In the genomic region with DNA sequence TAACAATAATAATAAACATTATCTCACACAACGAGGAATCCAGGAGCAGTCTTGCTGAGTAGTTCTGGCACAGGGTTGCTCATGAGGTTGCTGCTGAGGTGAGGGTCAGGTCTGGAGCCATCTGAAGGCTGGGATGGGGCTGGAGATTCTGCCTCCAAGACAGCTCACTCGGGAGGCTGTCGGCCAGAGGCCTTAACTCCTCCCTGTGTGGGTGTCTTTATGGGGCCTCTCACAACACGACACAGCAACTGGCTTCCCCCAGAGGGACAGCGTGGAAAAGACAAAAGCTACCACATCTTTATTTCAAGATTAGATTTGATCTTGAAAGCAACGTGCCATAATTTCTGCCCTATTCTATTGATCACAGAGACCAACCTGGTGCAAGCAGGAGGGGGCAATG, we compare ENCODE assay signal across 30 cellular contexts. TPM values are rescaled to one million over a fixed set of nuclear protein-coding genes. Genes with fewer than 3 reads are reported as not detected.
A peak's percentile ranks its signal among the peaks of the same experiment; 100 is the strongest.
DNase-seq lines count a peak whose midpoint lies in the region; ATAC-seq and TF ChIP-seq lines count a peak whose summit lies in the region.
"Had no signal": no experiment of that assay in that cellular context is flagged by ENCODE, and none has a peak within 500 bp of the region (broad histone marks: within the 10 kb centered on the region; RNA-seq: fewer than 3 reads in every experiment).

No MANE protein-coding gene starts in this region.

- no peaks in the 10 kb centered on the region for H3K79me2 ChIP-seq in osteoblast (ENCODE audit: insufficient read depth, low read length)

- H2AFZ ChIP-seq in osteoblast (ENCODE audit: low read length) = peak overlapping the region; percentile 4

- no peak for TF ChIP-seq CTCF in activated CD8-positive, alpha-beta T cell treated with anti-CD3 and anti-CD28 coated beads for 36 hours (IDR thresholded peaks at IDR 0.05)
- no peak for TF ChIP-seq CTCF in HEK293 (tag by site-specific recombination; IDR thresholded peaks at IDR 0.05)
- TF ChIP-seq CTCF in osteoblast (IDR thresholded peaks at IDR 0.05; ENCODE audit: extremely low read depth, low read depth, low read length) = no peak
- TF ChIP-seq CTCF in lower leg skin (IDR thresholded peaks at IDR 0.05) = no peak

- H3K4me3 ChIP-seq in HEK293 (ENCODE audit: low read depth, low read length) (no peak overlapping the region), osteoblast (ENCODE audit: insufficient read depth, low read length) (no peak overlapping the region), lower leg skin (ENCODE audit: low read depth, poor library complexity, severe bottlenecking) (no peak overlapping the region)
- H3K4me3 ChIP-seq: A549, lower lobe of right lung, Peyer's patch, right lobe of liver had no signal

- H3K9me3 ChIP-seq in HEK293 (ENCODE audit: control insufficient read depth, insufficient read depth, low read depth, low read length) (no peaks in the 10 kb centered on the region), osteoblast (ENCODE audit: low read depth, low read length) (no peaks in the 10 kb centered on the region)
- H3K9me3 ChIP-seq: A549, lower lobe of right lung, Peyer's patch, right lobe of liver had no signal

- H3K4me2 ChIP-seq in osteoblast (ENCODE audit: insufficient read depth, low read length) = no peak overlapping the region
- H3K4me2 ChIP-seq: A549 had no signal

- H3K27ac Mint-ChIP-seq in activated CD8-positive, alpha-beta T cell treated with anti-CD3 and anti-CD28 coated beads for 36 hours = peak overlapping the region; percentile 12
- no peak overlapping the region for H3K27ac Mint-ChIP-seq in activated CD8-positive, alpha-beta T cell treated with anti-CD3 and anti-CD28 coated beads, Interleukin-2, amount 10 ng/mL, durations not matched to agents 7 days and 5 days
- peak overlapping the region; percentile 77 for H3K27ac Mint-ChIP-seq in activated T-helper 2 cell treated with anti-CD3 and anti-CD28 coated beads, Interferon-gamma antibody, Interleukin-2, Interleukin-4, amounts not matched to agents 10 μg/mL and 5 μg/mL and 100 μg/mL, durations not matched to agents 14 hours and 24 hours and 36 hours
- H3K27ac Mint-ChIP-seq: progenitor cell of endocrine pancreas; stimulated activated naive B cell treated with anti-CD40 and anti-IgM and Interleukin-4, amounts not matched to agents 10 μg/mL and 1 μg/mL and 100 μg/mL, for 72 hours had no signal

- CTCF ChIA-PET in activated CD8-positive, alpha-beta T cell treated with anti-CD3 and anti-CD28 coated beads for 36 hours (lab: Charles Lee) = interaction anchor here (1.2 to 10.0 kb wide), 5 partner anchors 10 to 69 kb away, joined by 4 to 117 read pairs (median 14); a partner anchor contains a TSS
- CTCF ChIA-PET in activated CD8-positive, alpha-beta T cell treated with anti-CD3 and anti-CD28 coated beads, Interleukin-2, amount 10 ng/mL, durations not matched to agents 7 days and 5 days (lab: Charles Lee) = interaction anchor here (3.2 to 20.8 kb wide), 5 partner anchors 10 to 53 kb away, joined by 15 to 378 read pairs (median 18); a partner anchor contains a TSS
- CTCF ChIA-PET in HEK293 (lab: Yijun Ruan, JAX) = interaction anchor here (0.8 to 8.3 kb wide), 4 partner anchors 15 to 53 kb away, joined by 3 to 71 read pairs (median 40); a partner anchor contains a TSS

- WGBS in lower leg skin, 2 donors = 75 to 82% methylated on average over 6 of the region's 6 CpGs

- no peaks in the 10 kb centered on the region for H4K20me1 ChIP-seq in osteoblast (ENCODE audit: insufficient read depth, low read length)

- no peaks in the 10 kb centered on the region for H3K27me3 Mint-ChIP-seq in activated CD8-positive, alpha-beta T cell treated with anti-CD3 and anti-CD28 coated beads for 36 hours
- H3K27me3 Mint-ChIP-seq in activated CD8-positive, alpha-beta T cell treated with anti-CD3 and anti-CD28 coated beads, Interleukin-2, amount 10 ng/mL, durations not matched to agents 7 days and 5 days (ENCODE audit: low read depth) = no peaks in the 10 kb centered on the region
- H3K27me3 Mint-ChIP-seq in activated T-helper 2 cell treated with anti-CD3 and anti-CD28 coated beads, Interferon-gamma antibody, Interleukin-2, Interleukin-4, amounts not matched to agents 10 μg/mL and 5 μg/mL and 100 μg/mL, durations not matched to agents 14 hours and 24 hours and 36 hours (ENCODE audit: low read depth) = no peaks in the 10 kb centered on the region

- peak overlapping the region; percentile 62 for H3K4me3 Mint-ChIP-seq in activated CD8-positive, alpha-beta T cell treated with anti-CD3 and anti-CD28 coated beads for 36 hours
- no peak overlapping the region for H3K4me3 Mint-ChIP-seq in activated CD8-positive, alpha-beta T cell treated with anti-CD3 and anti-CD28 coated beads, Interleukin-2, amount 10 ng/mL, durations not matched to agents 7 days and 5 days
- peak overlapping the region; percentile 51 for H3K4me3 Mint-ChIP-seq in activated T-helper 2 cell treated with anti-CD3 and anti-CD28 coated beads, Interferon-gamma antibody, Interleukin-2, Interleukin-4, amounts not matched to agents 10 μg/mL and 5 μg/mL and 100 μg/mL, durations not matched to agents 14 hours and 24 hours and 36 hours (ENCODE audit: low read depth)
- H3K4me3 Mint-ChIP-seq: stimulated activated naive B cell treated with anti-CD40 and anti-IgM and Interleukin-4, amounts not matched to agents 10 μg/mL and 1 μg/mL and 100 μg/mL, for 72 hours had no signal

- peaks cover 77% of the 10 kb centered on the region for H3K4me1 Mint-ChIP-seq in activated CD8-positive, alpha-beta T cell treated with anti-CD3 and anti-CD28 coated beads for 36 hours (ENCODE audit: low read depth)
- peaks cover 45% of the 10 kb centered on the region for H3K4me1 Mint-ChIP-seq in activated CD8-positive, alpha-beta T cell treated with anti-CD3 and anti-CD28 coated beads, Interleukin-2, amount 10 ng/mL, durations not matched to agents 7 days and 5 days (ENCODE audit: low read depth)
- H3K4me1 Mint-ChIP-seq in activated T-helper 2 cell treated with anti-CD3 and anti-CD28 coated beads, Interferon-gamma antibody, Interleukin-2, Interleukin-4, amounts not matched to agents 10 μg/mL and 5 μg/mL and 100 μg/mL, durations not matched to agents 14 hours and 24 hours and 36 hours (ENCODE audit: low read depth) = peaks cover 75% of the 10 kb centered on the region

- intact Hi-C loops in activated CD8-positive, alpha-beta T cell treated with anti-CD3 and anti-CD28 coated beads for 36 hours (cut with micrococcal nuclease) = loop anchor here (5.0 kb wide), 1 partner anchor 45 kb away; a partner anchor contains a TSS
- intact Hi-C loops in activated T-helper 2 cell treated with anti-CD3 and anti-CD28 coated beads, Interferon-gamma antibody, Interleukin-2, Interleukin-4, amounts not matched to agents 10 μg/mL and 5 μg/mL and 100 μg/mL, durations not matched to agents 14 hours and 24 hours and 36 hours (cut with micrococcal nuclease) = loop anchor here (5.0 kb wide), 1 partner anchor 175 kb away; a partner anchor contains a TSS
- intact Hi-C loops in lower leg skin (cut with DNase I; ENCODE audit: low total_unique reads) = no loop called here

- no peaks in the 10 kb centered on the region for H3K9me3 Mint-ChIP-seq in activated CD8-positive, alpha-beta T cell treated with anti-CD3 and anti-CD28 coated beads for 36 hours
- no peaks in the 10 kb centered on the region for H3K9me3 Mint-ChIP-seq in activated CD8-positive, alpha-beta T cell treated with anti-CD3 and anti-CD28 coated beads, Interleukin-2, amount 10 ng/mL, durations not matched to agents 7 days and 5 days (ENCODE audit: insufficient read depth)
- H3K9me3 Mint-ChIP-seq in activated T-helper 2 cell treated with anti-CD3 and anti-CD28 coated beads, Interferon-gamma antibody, Interleukin-2, Interleukin-4, amounts not matched to agents 10 μg/mL and 5 μg/mL and 100 μg/mL, durations not matched to agents 14 hours and 24 hours and 36 hours = no peaks in the 10 kb centered on the region
- H3K9me3 Mint-ChIP-seq: stimulated activated naive B cell treated with anti-CD40 and anti-IgM and Interleukin-4, amounts not matched to agents 10 μg/mL and 1 μg/mL and 100 μg/mL, for 72 hours had no signal

- no peak for ATAC-seq in activated CD8-positive, alpha-beta T cell treated with anti-CD3 and anti-CD28 coated beads for 36 hours
- ATAC-seq in activated CD8-positive, alpha-beta T cell treated with anti-CD3 and anti-CD28 coated beads, Interleukin-2, amount 10 ng/mL, durations not matched to agents 7 days and 5 days = no peak
- ATAC-seq: A549; esophagus mucosa; foreskin keratinocyte; lower lobe of right lung; right lobe of liver; stimulated activated naive B cell treated with anti-CD40 and anti-IgM and Interleukin-4, amounts not matched to agents 10 μg/mL and 1 μg/mL and 100 μg/mL, for 72 hours had no signal

- H3K36me3 ChIP-seq in HEK293 (ENCODE audit: control insufficient read depth in 2 of 2, insufficient read depth in 1 of 2, low read length in 2 of 2) = no peaks in the 10 kb centered on the region
- H3K36me3 ChIP-seq in osteoblast (ENCODE audit: insufficient read depth, low read length) = no peaks in the 10 kb centered on the region
- H3K36me3 ChIP-seq: lower lobe of right lung, Peyer's patch, right lobe of liver had no signal

- peaks cover 20% of the 10 kb centered on the region for H3K36me3 Mint-ChIP-seq in activated CD8-positive, alpha-beta T cell treated with anti-CD3 and anti-CD28 coated beads for 36 hours (ENCODE audit: low read depth)
- peaks cover 7% of the 10 kb centered on the region for H3K36me3 Mint-ChIP-seq in activated CD8-positive, alpha-beta T cell treated with anti-CD3 and anti-CD28 coated beads, Interleukin-2, amount 10 ng/mL, durations not matched to agents 7 days and 5 days (ENCODE audit: low read depth)
- peaks cover 17% of the 10 kb centered on the region for H3K36me3 Mint-ChIP-seq in activated T-helper 2 cell treated with anti-CD3 and anti-CD28 coated beads, Interferon-gamma antibody, Interleukin-2, Interleukin-4, amounts not matched to agents 10 μg/mL and 5 μg/mL and 100 μg/mL, durations not matched to agents 14 hours and 24 hours and 36 hours (ENCODE audit: low read depth)
- H3K36me3 Mint-ChIP-seq: stimulated activated naive B cell treated with anti-CD40 and anti-IgM and Interleukin-4, amounts not matched to agents 10 μg/mL and 1 μg/mL and 100 μg/mL, for 72 hours had no signal

- POLR2A ChIA-PET in activated CD8-positive, alpha-beta T cell treated with anti-CD3 and anti-CD28 coated beads for 36 hours (lab: Charles Lee) = interaction anchor here (1.8 to 1.9 kb wide), 2 partner anchors 29 to 70 kb away, joined by 5 read pairs; a partner anchor contains a TSS
- POLR2A ChIA-PET in activated CD8-positive, alpha-beta T cell treated with anti-CD3 and anti-CD28 coated beads, Interleukin-2, amount 10 ng/mL, durations not matched to agents 7 days and 5 days (lab: Charles Lee) = interaction anchor here (0.7 to 1.7 kb wide), 2 partner anchors 29 to 282 kb away, joined by 3 to 6 read pairs; a partner anchor contains a TSS
- POLR2A ChIA-PET in HEK293 (lab: Yijun Ruan, JAX) = interaction anchor here (0.5 to 2.1 kb wide), 3 partner anchors 16 to 46 kb away, joined by 4 to 9 read pairs (median 5); a partner anchor contains a TSS

- TF ChIP-seq POLR2A in lower leg skin (IDR thresholded peaks at IDR 0.05) = no peak

- no peaks in the 10 kb centered on the region for H3K27me3 ChIP-seq in osteoblast (ENCODE audit: insufficient read depth, low read length)
- H3K27me3 ChIP-seq: Peyer's patch, right lobe of liver had no signal

- H3K4me1 ChIP-seq in HEK293 (ENCODE audit: control insufficient read depth, insufficient read depth, low read length) (peaks cover 7% of the 10 kb centered on the region), osteoblast (ENCODE audit: insufficient read depth, low read length) (peaks cover 10% of the 10 kb centered on the region)
- H3K4me1 ChIP-seq: foreskin keratinocyte had no signal

- no peak overlapping the region for H3K27ac ChIP-seq in HEK293 (ENCODE audit: extremely low read depth, low read depth, low read length)
- H3K27ac ChIP-seq in osteoblast (ENCODE audit: low read depth, low read length) = no peak overlapping the region
- H3K27ac ChIP-seq: A549, foreskin keratinocyte, lower lobe of right lung, Peyer's patch, right lobe of liver had no signal

- DNase-seq in activated CD8-positive, alpha-beta T cell treated with anti-CD3 and anti-CD28 coated beads for 36 hours = no peak
- DNase-seq in activated CD8-positive, alpha-beta T cell treated with anti-CD3 and anti-CD28 coated beads, Interleukin-2, amount 10 ng/mL, durations not matched to agents 7 days and 5 days = no peak
- no peak for DNase-seq in activated T-helper 2 cell treated with anti-CD3 and anti-CD28 coated beads, Interferon-gamma antibody, Interleukin-2, Interleukin-4, amounts not matched to agents 10 μg/mL and 5 μg/mL and 100 μg/mL, durations not matched to agents 14 hours and 24 hours and 36 hours (ENCODE audit: low spot score)
- DNase-seq in osteoblast (ENCODE audit: insufficient read length, low spot score, missing footprints) (peak; percentile 71), mesenteric fat pad (ENCODE audit: low spot score) (no peak), lower leg skin (ENCODE audit: low spot score in 2 of 2) (no peak)
- no peak for DNase-seq in activated effector memory CD4-positive, alpha-beta T cell treated with anti-CD3 and anti-CD28 coated beads, Interleukin-2, amount 50 U/mL, for 16 hours
- DNase-seq: activated CD4-positive, CD25-positive, alpha-beta regulatory T cell treated with anti-CD3 and anti-CD28 coated beads, Interleukin-2, amount 50 U/mL, for 72 hours; activated T-cell treated with anti-CD3 and anti-CD28 coated beads, Interleukin-2, amount 50 U/mL, for 1 hour; central memory CD4-positive, alpha-beta T cell; DMS53; foreskin keratinocyte; H7; KG1; kidney glomerular epithelial cell; lower lobe of right lung; NCI-H1436; NCI-H2081 treated with DMSO at 0.1 percent for 48 hours; NCI-H226; NCI-H69; Peyer's patch; right lobe of liver; stimulated activated CD4-positive, alpha-beta T cell treated with anti-CD3 and anti-CD28 coated beads, Interleukin-4, amount 100 ng/mL, for 24 hours; stimulated activated naive B cell treated with anti-CD40 and anti-IgM and Interleukin-4, amounts not matched to agents 10 μg/mL and 1 μg/mL and 100 μg/mL, for 72 hours had no signal

RNA-seq across cellular contexts. Expression of a gene that starts 7.2 kb away (rescaled TPM):
- 10 to 100 TPM; 11.1 to 14.1 TPM for total RNA-seq in activated CD8-positive, alpha-beta T cell treated with anti-CD3 and anti-CD28 coated beads for 36 hours
- 1 to 10 TPM in 1 of 2 experiments, under 1 TPM in 1; 0.90 to 1.6 TPM for total RNA-seq in activated CD8-positive, alpha-beta T cell treated with anti-CD3 and anti-CD28 coated beads, Interleukin-2, amount 10 ng/mL, durations not matched to agents 7 days and 5 days
- total RNA-seq in activated T-helper 2 cell treated with anti-CD3 and anti-CD28 coated beads, Interferon-gamma antibody, Interleukin-2, Interleukin-4, amounts not matched to agents 10 μg/mL and 5 μg/mL and 100 μg/mL, durations not matched to agents 14 hours and 24 hours and 36 hours = 354 and 368 TPM in 2 replicates
- total RNA-seq in osteoblast = 10.9 and 15.0 TPM in 2 replicates
- total RNA-seq in mesenteric fat pad = 31.3 TPM
- total RNA-seq in lower leg skin = 1 to 10 TPM; 2.9 to 7.0 (median 3.6) TPM
- total RNA-seq: foreskin keratinocyte, HT1080 had no signal

RNA-seq across cellular contexts. Expression of a gene that starts 9.8 kb away (rescaled TPM):
- total RNA-seq in activated CD8-positive, alpha-beta T cell treated with anti-CD3 and anti-CD28 coated beads for 36 hours = 100 to 1,000 TPM; 264 to 268 TPM
- total RNA-seq in activated CD8-positive, alpha-beta T cell treated with anti-CD3 and anti-CD28 coated beads, Interleukin-2, amount 10 ng/mL, durations not matched to agents 7 days and 5 days = 10 to 100 TPM; 43.0 to 45.2 TPM
- 215 and 223 TPM in 2 replicates for total RNA-seq in activated T-helper 2 cell treated with anti-CD3 and anti-CD28 coated beads, Interferon-gamma antibody, Interleukin-2, Interleukin-4, amounts not matched to agents 10 μg/mL and 5 μg/mL and 100 μg/mL, durations not matched to agents 14 hours and 24 hours and 36 hours
- total RNA-seq in osteoblast (not detected in 2 replicates), mesenteric fat pad (1.3 TPM), lower leg skin (1 to 10 TPM in 1 of 4 donors, under 1 TPM in 1, not detected in 2; 0.52 to 1.1 TPM)
- total RNA-seq: esophagus mucosa, temporal lobe had no signal

RNA-seq across cellular contexts. Expression of a gene that starts 16.0 kb away (rescaled TPM):
- 10 to 100 TPM; 78.6 TPM for total RNA-seq in activated CD8-positive, alpha-beta T cell treated with anti-CD3 and anti-CD28 coated beads for 36 hours
- 10 to 100 TPM; 42.9 to 47.4 TPM for total RNA-seq in activated CD8-positive, alpha-beta T cell treated with anti-CD3 and anti-CD28 coated beads, Interleukin-2, amount 10 ng/mL, durations not matched to agents 7 days and 5 days
- total RNA-seq in activated T-helper 2 cell treated with anti-CD3 and anti-CD28 coated beads, Interferon-gamma antibody, Interleukin-2, Interleukin-4, amounts not matched to agents 10 μg/mL and 5 μg/mL and 100 μg/mL, durations not matched to agents 14 hours and 24 hours and 36 hours = 235 and 262 TPM in 2 replicates
- total RNA-seq in osteoblast (70.4 and 72.7 TPM in 2 replicates), mesenteric fat pad (161 TPM), lower leg skin (100 to 1,000 TPM in 2 of 4 donors, 10 to 100 TPM in 2; 91.6 to 131 (median 114) TPM)

RNA-seq across cellular contexts. Expression of a gene that starts 29.2 kb away (rescaled TPM):
- total RNA-seq in activated CD8-positive, alpha-beta T cell treated with anti-CD3 and anti-CD28 coated beads for 36 hours = 100 to 1,000 TPM; 149 to 151 TPM
- total RNA-seq in activated CD8-positive, alpha-beta T cell treated with anti-CD3 and anti-CD28 coated beads, Interleukin-2, amount 10 ng/mL, durations not matched to agents 7 days and 5 days = 100 to 1,000 TPM; 109 to 113 TPM
- total RNA-seq in activated T-helper 2 cell treated with anti-CD3 and anti-CD28 coated beads, Interferon-gamma antibody, Interleukin-2, Interleukin-4, amounts not matched to agents 10 μg/mL and 5 μg/mL and 100 μg/mL, durations not matched to agents 14 hours and 24 hours and 36 hours = 162 and 172 TPM in 2 replicates
- total RNA-seq in osteoblast = 118 and 138 TPM in 2 replicates
- total RNA-seq in mesenteric fat pad = 145 TPM
- total RNA-seq in lower leg skin = 100 to 1,000 TPM; 140 to 196 (median 175) TPM

RNA-seq across cellular contexts. Expression of a gene that starts 39.5 kb away (rescaled TPM):
- 1 to 10 TPM; 2.0 to 2.1 TPM for total RNA-seq in activated CD8-positive, alpha-beta T cell treated with anti-CD3 and anti-CD28 coated beads for 36 hours
- under 1 TPM; 0.13 to 0.34 TPM for total RNA-seq in activated CD8-positive, alpha-beta T cell treated with anti-CD3 and anti-CD28 coated beads, Interleukin-2, amount 10 ng/mL, durations not matched to agents 7 days and 5 days
- total RNA-seq in activated T-helper 2 cell treated with anti-CD3 and anti-CD28 coated beads, Interferon-gamma antibody, Interleukin-2, Interleukin-4, amounts not matched to agents 10 μg/mL and 5 μg/mL and 100 μg/mL, durations not matched to agents 14 hours and 24 hours and 36 hours = 0.11 and 0.30 TPM in 2 replicates
- total RNA-seq in osteoblast = 1.4 and 5.0 TPM in 2 replicates
- total RNA-seq in mesenteric fat pad = 7.0 TPM
- total RNA-seq in lower leg skin = 1 to 10 TPM in 2 of 4 donors, under 1 TPM in 1, not detected in 1; 0.65 to 1.4 (median 1.3) TPM

Comparison
In these comparisons a context has a peak if more than half of its experiments do, and no peak if none do; other contexts are left out.
1. RNA of a gene that starts 7.2 kb away (total RNA-seq): 354 to 368 TPM in activated T-helper 2 cell treated with anti-CD3 and anti-CD28 coated beads, Interferon-gamma antibody, Interleukin-2, Interleukin-4, amounts not matched to agents 10 μg/mL and 5 μg/mL and 100 μg/mL, durations not matched to agents 14 hours and 24 hours and 36 hours; 31.3 TPM in mesenteric fat pad (single experiment), 11.1 to 14.1 TPM in activated CD8-positive, alpha-beta T cell treated with anti-CD3 and anti-CD28 coated beads for 36 hours, 10.9 to 15.0 TPM in osteoblast, 2.9 to 7.0 TPM in lower leg skin and 0.90 to 1.6 TPM in activated CD8-positive, alpha-beta T cell treated with anti-CD3 and anti-CD28 coated beads, Interleukin-2, amount 10 ng/mL, durations not matched to agents 7 days and 5 days; every median in the first group is over 10 times any median in the second.
2. RNA of a gene that starts 9.8 kb away (total RNA-seq): 264 to 268 TPM in activated CD8-positive, alpha-beta T cell treated with anti-CD3 and anti-CD28 coated beads for 36 hours, 215 to 223 TPM in activated T-helper 2 cell treated with anti-CD3 and anti-CD28 coated beads, Interferon-gamma antibody, Interleukin-2, Interleukin-4, amounts not matched to agents 10 μg/mL and 5 μg/mL and 100 μg/mL, durations not matched to agents 14 hours and 24 hours and 36 hours and 43.0 to 45.2 TPM in activated CD8-positive, alpha-beta T cell treated with anti-CD3 and anti-CD28 coated beads, Interleukin-2, amount 10 ng/mL, durations not matched to agents 7 days and 5 days; 1.3 TPM in mesenteric fat pad (single experiment), 0.52 to 1.1 TPM in lower leg skin and not detected in osteoblast; every median in the first group is over 10 times any median in the second.